ENCODE assay signal across 1 cellular context in the genomic region with DNA sequence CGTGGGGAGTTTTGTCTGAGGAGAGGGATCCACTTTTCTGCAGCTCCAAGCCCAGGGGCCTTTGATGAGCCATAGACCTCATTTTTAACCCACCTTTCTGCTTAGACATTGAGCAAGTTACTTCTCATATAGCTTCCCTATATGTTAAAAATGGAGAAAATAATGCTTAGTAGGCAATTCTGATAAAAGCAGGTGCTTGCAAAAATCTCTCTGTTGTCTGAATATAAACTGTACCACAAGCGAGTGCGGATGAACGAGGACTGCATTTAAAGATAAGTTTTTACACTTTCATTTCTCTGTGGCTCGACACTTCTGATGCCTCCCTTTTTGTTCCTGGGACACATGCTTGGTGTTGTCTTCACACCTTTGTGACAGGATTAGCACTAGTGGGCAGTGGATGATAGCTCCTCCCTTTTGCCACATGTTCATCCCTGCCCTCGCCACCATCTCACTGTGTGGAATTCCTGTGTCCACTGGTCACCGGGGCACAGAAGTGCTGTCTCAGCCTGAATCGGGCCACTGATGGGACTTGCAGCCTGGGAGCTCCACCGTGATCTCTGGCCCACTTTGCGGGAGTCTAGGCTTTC.
TF ChIP-seq lines count a peak whose summit lies in the region.

No MANE protein-coding gene starts in this region.

TF ChIP-seq in GM23338, 12 proteins besides CTCF, POLR2A, EP300 and RAD21 (continued from another document):
- TF ChIP-seq, protein P1, sequence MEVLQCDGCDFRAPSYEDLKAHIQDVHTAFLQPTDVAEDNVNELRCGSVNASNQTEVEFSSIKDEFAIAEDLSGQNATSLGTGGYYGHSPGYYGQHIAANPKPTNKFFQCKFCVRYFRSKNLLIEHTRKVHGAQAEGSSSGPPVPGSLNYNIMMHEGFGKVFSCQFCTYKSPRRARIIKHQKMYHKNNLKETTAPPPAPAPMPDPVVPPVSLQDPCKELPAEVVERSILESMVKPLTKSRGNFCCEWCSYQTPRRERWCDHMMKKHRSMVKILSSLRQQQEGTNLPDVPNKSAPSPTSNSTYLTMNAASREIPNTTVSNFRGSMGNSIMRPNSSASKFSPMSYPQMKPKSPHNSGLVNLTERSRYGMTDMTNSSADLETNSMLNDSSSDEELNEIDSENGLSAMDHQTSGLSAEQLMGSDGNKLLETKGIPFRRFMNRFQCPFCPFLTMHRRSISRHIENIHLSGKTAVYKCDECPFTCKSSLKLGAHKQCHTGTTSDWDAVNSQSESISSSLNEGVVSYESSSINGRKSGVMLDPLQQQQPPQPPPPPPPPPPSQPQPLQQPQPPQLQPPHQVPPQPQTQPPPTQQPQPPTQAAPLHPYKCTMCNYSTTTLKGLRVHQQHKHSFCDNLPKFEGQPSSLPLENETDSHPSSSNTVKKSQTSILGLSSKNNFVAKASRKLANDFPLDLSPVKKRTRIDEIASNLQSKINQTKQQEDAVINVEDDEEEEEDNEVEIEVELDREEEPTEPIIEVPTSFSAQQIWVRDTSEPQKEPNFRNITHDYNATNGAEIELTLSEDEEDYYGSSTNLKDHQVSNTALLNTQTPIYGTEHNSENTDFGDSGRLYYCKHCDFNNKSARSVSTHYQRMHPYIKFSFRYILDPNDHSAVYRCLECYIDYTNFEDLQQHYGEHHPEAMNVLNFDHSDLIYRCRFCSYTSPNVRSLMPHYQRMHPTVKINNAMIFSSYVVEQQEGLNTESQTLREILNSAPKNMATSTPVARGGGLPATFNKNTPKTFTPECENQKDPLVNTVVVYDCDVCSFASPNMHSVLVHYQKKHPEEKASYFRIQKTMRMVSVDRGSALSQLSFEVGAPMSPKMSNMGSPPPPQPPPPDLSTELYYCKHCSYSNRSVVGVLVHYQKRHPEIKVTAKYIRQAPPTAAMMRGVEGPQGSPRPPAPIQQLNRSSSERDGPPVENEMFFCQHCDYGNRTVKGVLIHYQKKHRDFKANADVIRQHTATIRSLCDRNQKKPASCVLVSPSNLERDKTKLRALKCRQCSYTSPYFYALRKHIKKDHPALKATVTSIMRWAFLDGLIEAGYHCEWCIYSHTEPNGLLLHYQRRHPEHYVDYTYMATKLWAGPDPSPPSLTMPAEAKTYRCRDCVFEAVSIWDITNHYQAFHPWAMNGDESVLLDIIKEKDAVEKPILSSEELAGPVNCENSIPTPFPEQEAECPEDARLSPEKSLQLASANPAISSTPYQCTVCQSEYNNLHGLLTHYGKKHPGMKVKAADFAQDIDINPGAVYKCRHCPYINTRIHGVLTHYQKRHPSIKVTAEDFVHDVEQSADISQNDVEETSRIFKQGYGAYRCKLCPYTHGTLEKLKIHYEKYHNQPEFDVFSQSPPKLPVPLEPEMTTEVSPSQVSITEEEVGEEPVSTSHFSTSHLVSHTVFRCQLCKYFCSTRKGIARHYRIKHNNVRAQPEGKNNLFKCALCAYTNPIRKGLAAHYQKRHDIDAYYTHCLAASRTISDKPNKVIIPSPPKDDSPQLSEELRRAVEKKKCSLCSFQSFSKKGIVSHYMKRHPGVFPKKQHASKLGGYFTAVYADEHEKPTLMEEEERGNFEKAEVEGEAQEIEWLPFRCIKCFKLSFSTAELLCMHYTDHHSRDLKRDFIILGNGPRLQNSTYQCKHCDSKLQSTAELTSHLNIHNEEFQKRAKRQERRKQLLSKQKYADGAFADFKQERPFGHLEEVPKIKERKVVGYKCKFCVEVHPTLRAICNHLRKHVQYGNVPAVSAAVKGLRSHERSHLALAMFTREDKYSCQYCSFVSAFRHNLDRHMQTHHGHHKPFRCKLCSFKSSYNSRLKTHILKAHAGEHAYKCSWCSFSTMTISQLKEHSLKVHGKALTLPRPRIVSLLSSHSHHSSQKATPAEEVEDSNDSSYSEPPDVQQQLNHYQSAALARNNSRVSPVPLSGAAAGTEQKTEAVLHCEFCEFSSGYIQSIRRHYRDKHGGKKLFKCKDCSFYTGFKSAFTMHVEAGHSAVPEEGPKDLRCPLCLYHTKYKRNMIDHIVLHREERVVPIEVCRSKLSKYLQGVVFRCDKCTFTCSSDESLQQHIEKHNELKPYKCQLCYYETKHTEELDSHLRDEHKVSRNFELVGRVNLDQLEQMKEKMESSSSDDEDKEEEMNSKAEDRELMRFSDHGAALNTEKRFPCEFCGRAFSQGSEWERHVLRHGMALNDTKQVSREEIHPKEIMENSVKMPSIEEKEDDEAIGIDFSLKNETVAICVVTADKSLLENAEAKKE (CRISPR knock-in tag; IDR thresholded peaks at IDR 0.05), result no peak
- no peak for TF ChIP-seq JUNB (IDR thresholded peaks at IDR 0.05; ENCODE audit: unreplicated experiment)
- TF ChIP-seq, protein P2, sequence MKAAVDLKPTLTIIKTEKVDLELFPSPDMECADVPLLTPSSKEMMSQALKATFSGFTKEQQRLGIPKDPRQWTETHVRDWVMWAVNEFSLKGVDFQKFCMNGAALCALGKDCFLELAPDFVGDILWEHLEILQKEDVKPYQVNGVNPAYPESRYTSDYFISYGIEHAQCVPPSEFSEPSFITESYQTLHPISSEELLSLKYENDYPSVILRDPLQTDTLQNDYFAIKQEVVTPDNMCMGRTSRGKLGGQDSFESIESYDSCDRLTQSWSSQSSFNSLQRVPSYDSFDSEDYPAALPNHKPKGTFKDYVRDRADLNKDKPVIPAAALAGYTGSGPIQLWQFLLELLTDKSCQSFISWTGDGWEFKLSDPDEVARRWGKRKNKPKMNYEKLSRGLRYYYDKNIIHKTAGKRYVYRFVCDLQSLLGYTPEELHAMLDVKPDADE (IDR thresholded peaks at IDR 0.05), result no peak
